ENCODE assay signal across 12 cellular contexts in the genomic region with DNA sequence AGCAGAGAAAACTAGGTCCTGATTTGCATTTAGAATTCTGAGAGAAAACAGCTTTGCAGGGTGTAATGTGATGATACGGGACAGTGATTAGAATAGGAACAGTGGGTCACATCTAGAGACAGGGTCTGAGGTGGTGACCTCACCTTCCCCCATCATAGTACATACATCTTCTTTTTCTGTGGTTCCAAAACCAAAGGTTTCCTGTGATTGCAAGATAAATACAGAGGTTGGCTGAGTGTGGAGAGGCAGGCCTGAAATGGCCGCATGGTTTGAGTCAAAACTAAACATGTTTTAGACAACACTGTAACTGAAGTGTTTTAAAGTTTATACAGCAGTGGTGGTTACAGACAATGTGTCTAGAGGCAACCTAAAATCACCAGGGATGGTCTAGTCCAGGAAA. TPM values are rescaled to one million over a fixed set of nuclear protein-coding genes. Genes with fewer than 3 reads are reported as not detected.
DNase-seq lines count a peak whose midpoint lies in the region; ATAC-seq and TF ChIP-seq lines count a peak whose summit lies in the region.
"Had no signal": no experiment of that assay in that cellular context is flagged by ENCODE, and none has a peak within 500 bp of the region (broad histone marks: within the 10 kb centered on the region; RNA-seq: fewer than 3 reads in every experiment).

No MANE protein-coding gene starts in this region.

- H3K9ac ChIP-seq in OCI-LY3 (ENCODE audit: low read length): no peak overlapping the region

- no peaks in the 10 kb centered on the region for H3K9me3 Mint-ChIP-seq in endothelial cell (ENCODE audit: unreplicated experiment)
- H3K9me3 Mint-ChIP-seq: natural killer cell had no signal

- no peaks in the 10 kb centered on the region for H3K27me3 Mint-ChIP-seq in endothelial cell (ENCODE audit: unreplicated experiment)

- peaks cover 4% of the 10 kb centered on the region; the same call in 1 of the 2 replicates for H3K79me2 ChIP-seq in OCI-LY3 (ENCODE audit: low read length)

- peaks cover 6% of the 10 kb centered on the region for H3K4me1 Mint-ChIP-seq in endothelial cell (ENCODE audit: unreplicated experiment)

- peaks cover 55% of the 10 kb centered on the region for H3K4me1 ChIP-seq in OCI-LY3 (ENCODE audit: low read length)

- H3K27ac Mint-ChIP-seq in endothelial cell (ENCODE audit: unreplicated experiment): no peak overlapping the region
- H3K27ac Mint-ChIP-seq: natural killer cell had no signal

- no peaks in the 10 kb centered on the region for H4K20me1 ChIP-seq in OCI-LY3 (ENCODE audit: insufficient read depth, low read length)

- DNase-seq in NCI-H446 (lab: John Stamatoyannopoulos, UW): no peak
- DNase-seq in foreskin melanocyte: no peak
- no peak for DNase-seq in cerebellum (ENCODE audit: low spot score)
- no peak for DNase-seq in endothelial cell (ENCODE audit: low spot score)
- DNase-seq: amniotic stem cell, natural killer cell, substantia nigra had no signal

- H3K27me3 ChIP-seq in OCI-LY3 (ENCODE audit: low read depth, low read length): no peaks in the 10 kb centered on the region

- H3K36me3 ChIP-seq in OCI-LY3 (replicated peaks; ENCODE audit: low read depth, low read length): peaks cover 15% of the 10 kb centered on the region

- H3K4me3 ChIP-seq in OCI-LY3 (ENCODE audit: low read length): no peak overlapping the region

- H3K4me3 Mint-ChIP-seq in endothelial cell (ENCODE audit: unreplicated experiment): no peak overlapping the region
- H3K4me3 Mint-ChIP-seq: natural killer cell had no signal

- TF ChIP-seq CTCF in OCI-LY3 (IDR thresholded peaks at IDR 0.05; ENCODE audit: low read depth, low read length) (no peak), endothelial cell (IDR thresholded peaks at IDR 0.05; ENCODE audit: unreplicated experiment) (no peak)

- H3K27ac ChIP-seq in OCI-LY3 (ENCODE audit: low read length): peak overlapping the region; percentile 97

- no peaks in the 10 kb centered on the region for H3K9me3 ChIP-seq in OCI-LY3 (ENCODE audit: insufficient read depth, low read length)

- peak; percentile 76 for ATAC-seq in GM18502 (IDR thresholded peaks at IDR 0.05; ENCODE audit: poor library complexity, unreplicated experiment)
- ATAC-seq in GM19455 (IDR thresholded peaks at IDR 0.05; ENCODE audit: unreplicated experiment): peak; percentile 53
- peak; percentile 50 for ATAC-seq in HG02970 (IDR thresholded peaks at IDR 0.05; ENCODE audit: low FRiP score, unreplicated experiment)
- ATAC-seq: activated CD4-positive, CD25-positive, alpha-beta regulatory T cell treated with anti-CD3 and anti-CD28 coated beads, Interleukin-2, amount 50 U/mL, for 24 hours had no signal

- no peaks in the 10 kb centered on the region for H3K36me3 Mint-ChIP-seq in endothelial cell (ENCODE audit: low read depth, unreplicated experiment)
- H3K36me3 Mint-ChIP-seq: natural killer cell had no signal

- H3K4me2 ChIP-seq in OCI-LY3 (ENCODE audit: low read length): peak overlapping the region; percentile 12

- peak overlapping the region; percentile 69 for H2AFZ ChIP-seq in OCI-LY3 (ENCODE audit: low read depth, low read length)

RNA-seq across cellular contexts. Expression of gene NT5DC1, which starts 10.4 kb away (rescaled TPM):
- total RNA-seq in cerebellum: 5.3 TPM
- total RNA-seq in endothelial cell (ENCODE audit: unreplicated experiment): 33.9 TPM

RNA-seq across cellular contexts. Expression of gene FRK, which starts 29.6 kb away (rescaled TPM):
- 0.36 TPM for total RNA-seq in cerebellum
- total RNA-seq in endothelial cell (ENCODE audit: unreplicated experiment): 0.08 TPM
- total RNA-seq: natural killer cell had no signal

RNA-seq across cellular contexts. Expression of gene COL10A1, which starts 35.7 kb away (rescaled TPM):
- 0.09 TPM for total RNA-seq in cerebellum
- total RNA-seq in endothelial cell (ENCODE audit: unreplicated experiment): not detected
- total RNA-seq: natural killer cell had no signal
